1 cellular context compared by ENCODE assay signal in the genomic region with DNA sequence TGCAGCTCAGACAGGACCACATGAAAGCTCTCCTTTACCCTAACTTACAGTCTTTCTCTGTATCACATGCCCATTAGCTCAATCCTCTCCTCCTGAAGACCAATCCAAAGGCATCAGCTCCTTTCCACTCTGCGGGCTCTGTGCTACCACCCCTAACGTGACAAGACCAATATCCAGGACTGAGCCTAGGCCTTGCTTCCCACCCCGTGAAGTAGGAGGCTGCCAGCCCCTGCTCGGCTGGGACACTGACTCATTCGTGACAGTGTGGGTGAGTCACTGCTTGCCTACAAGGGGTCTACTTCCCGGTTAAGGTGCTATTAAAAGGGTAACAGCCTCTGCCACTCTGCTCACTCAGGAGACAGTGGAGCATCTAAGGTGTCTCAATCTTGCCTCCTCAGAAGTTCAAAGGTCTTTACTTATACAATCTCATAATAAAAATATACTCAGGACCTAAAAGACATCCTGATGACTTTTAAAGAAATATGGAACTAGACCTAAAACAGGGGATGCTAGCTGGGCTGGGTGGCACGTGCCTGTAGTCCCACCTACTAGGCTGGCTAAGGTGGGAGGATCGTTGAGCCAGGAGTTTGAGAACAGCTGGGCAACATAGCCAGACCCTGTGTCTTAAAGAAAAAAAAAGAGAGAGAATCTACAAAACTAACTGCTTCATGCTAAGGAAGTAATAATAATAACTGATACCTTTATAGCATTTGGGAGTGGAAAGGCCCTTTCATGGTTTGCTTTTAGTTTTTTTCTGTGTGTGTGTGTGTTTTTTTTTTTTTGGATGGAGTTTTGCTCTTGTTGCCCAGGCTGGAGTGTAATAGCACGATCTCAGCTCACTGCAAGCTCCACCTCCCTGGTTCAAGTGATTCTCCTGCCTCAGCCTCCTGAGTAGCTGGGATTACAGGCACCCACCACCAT.
TF ChIP-seq lines count a peak whose summit lies in the region.

No MANE protein-coding gene starts in this region.

TF ChIP-seq in K562, 482 proteins besides CTCF, POLR2A, EP300 and RAD21 (continued from another document and continues in another):
- TF ChIP-seq ELK1 (CRISPR knock-in tag; IDR thresholded peaks at IDR 0.05) (no peak), E2F8 (IDR thresholded peaks at IDR 0.05; ENCODE audit: low read depth, partially characterized antibody) (no peak), BRF1 (IDR thresholded peaks at IDR 0.05; ENCODE audit: borderline replicate concordance, extremely low read depth, insufficient read length) (no peak), STAT5A (IDR thresholded peaks at IDR 0.05; ENCODE audit: borderline replicate concordance, low read length) (no peak), KAT2B (IDR thresholded peaks at IDR 0.05; ENCODE audit: low read depth, low read length) (no peak), SREBF2 (CRISPR knock-in tag; IDR thresholded peaks at IDR 0.05) (no peak), SUPT5H (IDR thresholded peaks at IDR 0.05) (no peak), SMARCE1 (IDR thresholded peaks at IDR 0.05) (peak; percentile 87), NRF1 (conservative IDR thresholded peaks at IDR 0.05 in 1 of 2, IDR thresholded peaks at IDR 0.05 in 1 of 2) (no peak), BHLHE40 (IDR thresholded peaks at IDR 0.05; ENCODE audit: low read length) (peak; percentile 6; the same call in 1 of the 2 replicates), MYNN (IDR thresholded peaks at IDR 0.05) (no peak), MYNN (CRISPR knock-in tag; IDR thresholded peaks at IDR 0.05) (no peak), TSC22D4 (tag; IDR thresholded peaks at IDR 0.05) (no peak), KDM4B (IDR thresholded peaks at IDR 0.05; ENCODE audit: borderline replicate concordance in 2 of 2, low read depth in 1 of 2) (no peak), RB1 (IDR thresholded peaks at IDR 0.05; ENCODE audit: low read depth) (no peak), FOS (IDR thresholded peaks at IDR 0.05; ENCODE audit: extremely low read depth, insufficient read length) (peak; percentile 66), SRSF7 (optimal IDR thresholded peaks at IDR 0.05; ENCODE audit: low read depth, low read length) (no peak), ZNF23 (CRISPR knock-in tag; IDR thresholded peaks at IDR 0.05) (no peak), NCOR1 (IDR thresholded peaks at IDR 0.05) (no peak), POLR2G (IDR thresholded peaks at IDR 0.05; ENCODE audit: low read depth, low read length) (no peak), ZNF12 (CRISPR knock-in tag; IDR thresholded peaks at IDR 0.05) (no peak), MBD1 (CRISPR knock-in tag; IDR thresholded peaks at IDR 0.05) (no peak), EP400 (IDR thresholded peaks at IDR 0.05) (no peak), NCOA4 (IDR thresholded peaks at IDR 0.05; ENCODE audit: partially characterized antibody) (no peak), MCM3 (IDR thresholded peaks at IDR 0.05) (no peak), JUN (IDR thresholded peaks at IDR 0.05; ENCODE audit: borderline replicate concordance, low read depth, low read length) (peak; percentile 97), JUN (CRISPR knock-in tag; IDR thresholded peaks at IDR 0.05; ENCODE audit: borderline replicate concordance) (no peak), SNIP1 (IDR thresholded peaks at IDR 0.05; ENCODE audit: low read depth) (no peak), ZNF668 (CRISPR knock-in tag; IDR thresholded peaks at IDR 0.05) (no peak), ADNP (tag; IDR thresholded peaks at IDR 0.05) (no peak), ZNF717 (CRISPR knock-in tag; IDR thresholded peaks at IDR 0.05) (no peak), CREB5 (CRISPR knock-in tag; IDR thresholded peaks at IDR 0.05) (no peak), CBX5 (IDR thresholded peaks at IDR 0.05; ENCODE audit: borderline replicate concordance, low read depth) (no peak), SAP30 (IDR thresholded peaks at IDR 0.05; ENCODE audit: borderline replicate concordance, insufficient read depth, low read depth, low read length, poor library complexity, severe bottlenecking) (no peak), ATF6 (CRISPR knock-in tag; IDR thresholded peaks at IDR 0.05) (no peak), ARID3A (IDR thresholded peaks at IDR 0.05; ENCODE audit: borderline replicate concordance, low read depth, low read length) (no peak), STAT5B (CRISPR knock-in tag; IDR thresholded peaks at IDR 0.05) (no peak), PCBP1 (IDR thresholded peaks at IDR 0.05; ENCODE audit: low read depth, low read length, poor library complexity, severe bottlenecking) (no peak), RNF219 (CRISPR knock-in tag; IDR thresholded peaks at IDR 0.05) (no peak), ZFPM2 (CRISPR knock-in tag; IDR thresholded peaks at IDR 0.05) (no peak), ZNF444 (CRISPR knock-in tag; IDR thresholded peaks at IDR 0.05) (no peak), ZNF764 (CRISPR knock-in tag; IDR thresholded peaks at IDR 0.05; ENCODE audit: low read depth) (no peak)
- TF ChIP-seq, protein P1, sequence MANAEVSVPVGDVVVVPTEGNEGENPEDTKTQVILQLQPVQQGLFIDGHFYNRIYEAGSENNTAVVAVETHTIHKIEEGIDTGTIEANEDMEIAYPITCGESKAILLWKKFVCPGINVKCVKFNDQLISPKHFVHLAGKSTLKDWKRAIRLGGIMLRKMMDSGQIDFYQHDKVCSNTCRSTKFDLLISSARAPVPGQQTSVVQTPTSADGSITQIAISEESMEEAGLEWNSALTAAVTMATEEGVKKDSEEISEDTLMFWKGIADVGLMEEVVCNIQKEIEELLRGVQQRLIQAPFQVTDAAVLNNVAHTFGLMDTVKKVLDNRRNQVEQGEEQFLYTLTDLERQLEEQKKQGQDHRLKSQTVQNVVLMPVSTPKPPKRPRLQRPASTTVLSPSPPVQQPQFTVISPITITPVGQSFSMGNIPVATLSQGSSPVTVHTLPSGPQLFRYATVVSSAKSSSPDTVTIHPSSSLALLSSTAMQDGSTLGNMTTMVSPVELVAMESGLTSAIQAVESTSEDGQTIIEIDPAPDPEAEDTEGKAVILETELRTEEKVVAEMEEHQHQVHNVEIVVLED (CRISPR knock-in tag; IDR thresholded peaks at IDR 0.05), result no peak
- TF ChIP-seq, protein P2, sequence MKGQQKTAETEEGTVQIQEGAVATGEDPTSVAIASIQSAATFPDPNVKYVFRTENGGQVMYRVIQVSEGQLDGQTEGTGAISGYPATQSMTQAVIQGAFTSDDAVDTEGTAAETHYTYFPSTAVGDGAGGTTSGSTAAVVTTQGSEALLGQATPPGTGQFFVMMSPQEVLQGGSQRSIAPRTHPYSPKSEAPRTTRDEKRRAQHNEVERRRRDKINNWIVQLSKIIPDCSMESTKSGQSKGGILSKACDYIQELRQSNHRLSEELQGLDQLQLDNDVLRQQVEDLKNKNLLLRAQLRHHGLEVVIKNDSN (CRISPR knock-in tag; IDR thresholded peaks at IDR 0.05), result no peak
- TF ChIP-seq, protein P3, sequence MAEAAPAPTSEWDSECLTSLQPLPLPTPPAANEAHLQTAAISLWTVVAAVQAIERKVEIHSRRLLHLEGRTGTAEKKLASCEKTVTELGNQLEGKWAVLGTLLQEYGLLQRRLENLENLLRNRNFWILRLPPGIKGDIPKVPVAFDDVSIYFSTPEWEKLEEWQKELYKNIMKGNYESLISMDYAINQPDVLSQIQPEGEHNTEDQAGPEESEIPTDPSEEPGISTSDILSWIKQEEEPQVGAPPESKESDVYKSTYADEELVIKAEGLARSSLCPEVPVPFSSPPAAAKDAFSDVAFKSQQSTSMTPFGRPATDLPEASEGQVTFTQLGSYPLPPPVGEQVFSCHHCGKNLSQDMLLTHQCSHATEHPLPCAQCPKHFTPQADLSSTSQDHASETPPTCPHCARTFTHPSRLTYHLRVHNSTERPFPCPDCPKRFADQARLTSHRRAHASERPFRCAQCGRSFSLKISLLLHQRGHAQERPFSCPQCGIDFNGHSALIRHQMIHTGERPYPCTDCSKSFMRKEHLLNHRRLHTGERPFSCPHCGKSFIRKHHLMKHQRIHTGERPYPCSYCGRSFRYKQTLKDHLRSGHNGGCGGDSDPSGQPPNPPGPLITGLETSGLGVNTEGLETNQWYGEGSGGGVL (CRISPR knock-in tag; IDR thresholded peaks at IDR 0.05), result no peak
